In genomic region chr6:79334674-79335073, GRCh38 we compare ENCODE assay signal across 18 cellular contexts.
DNase-seq lines count a peak whose midpoint lies in the region; ATAC-seq and TF ChIP-seq lines count a peak whose summit lies in the region.
"Had no signal": no experiment of that assay in that cellular context is flagged by ENCODE, and none has a peak within 500 bp of the region (broad histone marks: within the 10 kb centered on the region; RNA-seq: fewer than 3 reads in every experiment).

No MANE protein-coding gene starts in this region.

- H3K36me3 Mint-ChIP-seq in T-helper 17 cell (ENCODE audit: low read depth): peaks cover 2% of the 10 kb centered on the region
- H3K36me3 Mint-ChIP-seq: activated naive CD4-positive, alpha-beta T cell treated with anti-CD3 and anti-CD28 coated beads, Interleukin-2, amount 50 U/mL, for 24 hours had no signal

- peak; percentile 2 for ATAC-seq in GM21526 (IDR thresholded peaks at IDR 0.05; ENCODE audit: low FRiP score, unreplicated experiment)
- peak; percentile 4 for ATAC-seq in HG03520 (IDR thresholded peaks at IDR 0.05; ENCODE audit: unreplicated experiment)
- no peak for ATAC-seq in HG02870 (IDR thresholded peaks at IDR 0.05; ENCODE audit: unreplicated experiment)
- ATAC-seq in T-helper 17 cell: no peak
- ATAC-seq: left ventricle myocardium superior had no signal

- H3K27ac Mint-ChIP-seq in T-helper 17 cell: no peak overlapping the region
- H3K27ac Mint-ChIP-seq: activated naive CD4-positive, alpha-beta T cell treated with anti-CD3 and anti-CD28 coated beads, Interleukin-2, amount 50 U/mL, for 24 hours had no signal

- no peak for TF ChIP-seq CTCF in cardiac fibroblast (IDR thresholded peaks at IDR 0.05; ENCODE audit: low read depth, low read length)

- no peak overlapping the region for H3K4me3 Mint-ChIP-seq in T-helper 17 cell
- H3K4me3 Mint-ChIP-seq: activated naive CD4-positive, alpha-beta T cell treated with anti-CD3 and anti-CD28 coated beads, Interleukin-2, amount 50 U/mL, for 24 hours had no signal

- H3K4me3 ChIP-seq in cardiac fibroblast (replicated peaks in 1 of 2; ENCODE audit: low read depth in 2 of 2, low read length in 2 of 2): no peak overlapping the region
- H3K4me3 ChIP-seq: upper lobe of left lung had no signal

- DNase-seq in cardiac fibroblast (ENCODE audit: low read depth in 2 of 2) (peak; percentile 2 to 22), retina (peak; percentile 47), T-helper 17 cell (no peak), activated gamma-delta T cell (lab: John Stamatoyannopoulos, UW) (no peak)
- DNase-seq: activated CD4-positive, alpha-beta T cell treated with anti-CD3 and anti-CD28 coated beads, Interleukin-2, amount 50 U/mL, for 1 hour; AML-193; COR-L47; left ventricle myocardium superior; NCI-H2171 treated with DMSO at 0.1 percent for 48 hours; NCI-H69; Right ventricle myocardium superior; stimulated activated CD4-positive, alpha-beta T cell treated with anti-CD3 and anti-CD28 coated beads, Interleukin-4, amount 100 ng/mL, for 4 hours; upper lobe of left lung had no signal

- H3K9me3 ChIP-seq in T-helper 17 cell (ENCODE audit: control insufficient read depth, low read length, poor library complexity, severe bottlenecking): no peaks in the 10 kb centered on the region
- H3K9me3 ChIP-seq: neutrophil, upper lobe of left lung had no signal

- peaks cover 42% of the 10 kb centered on the region for H3K27me3 Mint-ChIP-seq in T-helper 17 cell

- peaks cover 2% of the 10 kb centered on the region for H3K4me1 Mint-ChIP-seq in T-helper 17 cell
- H3K4me1 Mint-ChIP-seq: activated naive CD4-positive, alpha-beta T cell treated with anti-CD3 and anti-CD28 coated beads, Interleukin-2, amount 50 U/mL, for 24 hours had no signal

Comparison
In these comparisons a context has a peak if more than half of its experiments do, and no peak if none do; other contexts are left out.
1. ATAC-seq: peak in GM21526 (single experiment) and HG03520 (single experiment); none in HG02870 (single experiment) and T-helper 17 cell (single experiment).
2. DNase-seq: peak in cardiac fibroblast (2 of 2) and retina (single experiment); none in T-helper 17 cell (0 of 3) and activated gamma-delta T cell (single experiment).